Comparison of ENCODE assay signal across 1 cellular context in genomic region chr2:68362069-68362468, GRCh38.
TF ChIP-seq lines count a peak whose summit lies in the region.

No MANE protein-coding gene starts in this region.

TF ChIP-seq in SK-N-SH, 30 proteins besides CTCF, POLR2A, EP300 and RAD21 (continued from another document):
- TF ChIP-seq ZBTB33 (IDR thresholded peaks at IDR 0.05; ENCODE audit: borderline replicate concordance, low read depth) = no peak
- no peak for TF ChIP-seq EZH2phosphoT487 (IDR thresholded peaks at IDR 0.05; ENCODE audit: borderline replicate concordance, low read depth)
- no peak; the same call in 1 of the 2 replicates for TF ChIP-seq PBX3 (IDR thresholded peaks at IDR 0.05)
- no peak for TF ChIP-seq NRF1 (IDR thresholded peaks at IDR 0.05; ENCODE audit: low read depth, low read length)
- peak; percentile 42; the same call in 1 of the 2 replicates for TF ChIP-seq RCOR1 (IDR thresholded peaks at IDR 0.05; ENCODE audit: low read length)
- peak; percentile 100 for TF ChIP-seq MAX (IDR thresholded peaks at IDR 0.05; ENCODE audit: low read depth)
- no peak for TF ChIP-seq MEF2A (IDR thresholded peaks at IDR 0.05; ENCODE audit: borderline replicate concordance, low read depth)
- peak; percentile 95 for TF ChIP-seq CHD2 (IDR thresholded peaks at IDR 0.05; ENCODE audit: low read length, partially characterized antibody)
- no peak for TF ChIP-seq FOSL2 (IDR thresholded peaks at IDR 0.05; ENCODE audit: borderline replicate concordance, low read depth)
- TF ChIP-seq ELF1 (IDR thresholded peaks at IDR 0.05) = 0 out of 2 replicates have a peak, but pooled peaks have one; percentile 14
- no peak for TF ChIP-seq IRF3 (IDR thresholded peaks at IDR 0.05; ENCODE audit: low read depth, low read length)
- TF ChIP-seq FOXM1 (IDR thresholded peaks at IDR 0.05; ENCODE audit: low read depth) = no peak
- TF ChIP-seq RFX5 (IDR thresholded peaks at IDR 0.05; ENCODE audit: low read length) = no peak
- no peak for TF ChIP-seq FOXJ3 (CRISPR knock-in tag; IDR thresholded peaks at IDR 0.05)
- TF ChIP-seq REST (IDR thresholded peaks at IDR 0.05; ENCODE audit: low read depth, low read length) = 0 out of 2 replicates have a peak, but pooled peaks have one; percentile 29
- peak; percentile 84 for TF ChIP-seq USF1 (IDR thresholded peaks at IDR 0.05; ENCODE audit: borderline replicate concordance, low read depth)
- TF ChIP-seq POLR2AphosphoS5 (IDR thresholded peaks at IDR 0.05; ENCODE audit: low read depth, low read length) = no peak
TF ChIP-seq in SK-N-SH: peak in this region for 10.
